ENCODE assay signal across 13 cellular contexts in genomic region chr2:156065912-156066311, GRCh38.
DNase-seq lines count a peak whose midpoint lies in the region; ATAC-seq, FAIRE-seq and TF ChIP-seq lines count a peak whose summit lies in the region.
"Had no signal": no experiment of that assay in that cellular context is flagged by ENCODE, and none has a peak within 500 bp of the region (broad histone marks: within the 10 kb centered on the region; RNA-seq: fewer than 3 reads in every experiment).

No MANE protein-coding gene starts in this region.

- TF ChIP-seq CTCF in GM12878 (IDR thresholded peaks at IDR 0.05 in 2 of 3, conservative IDR thresholded peaks at IDR 0.05 in 1 of 3; ENCODE audit: control insufficient read depth in 2 of 3, extremely low read depth in 1 of 3, insufficient read depth in 1 of 3, low read depth in 3 of 3, low read length in 3 of 3) (peak; percentile 17 to 35 (median 25); a peak in 4 of 6 replicates), osteocyte (IDR thresholded peaks at IDR 0.05) (peak; percentile 12)

- H4K20me1 ChIP-seq in Karpas-422 (ENCODE audit: insufficient read depth, low read depth, low read length) (no peaks in the 10 kb centered on the region), GM12878 (ENCODE audit: control insufficient read depth, insufficient read depth) (no peaks in the 10 kb centered on the region)

- no peaks in the 10 kb centered on the region for H3K4me1 Mint-ChIP-seq in activated CD4-positive, alpha-beta T cell treated with anti-CD3 and anti-CD28 coated beads for 36 hours
- H3K4me1 Mint-ChIP-seq in osteocyte (ENCODE audit: unreplicated experiment) = no peaks in the 10 kb centered on the region

- RAD21 ChIA-PET in GM12878 (lab: Charles Lee; ENCODE audit: unreplicated experiment) = no interaction called here

- WGBS in GM12878 (ENCODE audit: insufficient coverage, insufficient replicate concordance, low lambda C conversion rate, missing lambda C conversion rate) = 47% methylated on average over 4 of the region's 4 CpGs

- no peak overlapping the region for H3K27ac Mint-ChIP-seq in activated CD4-positive, alpha-beta T cell treated with anti-CD3 and anti-CD28 coated beads for 36 hours
- H3K27ac Mint-ChIP-seq in osteocyte (ENCODE audit: unreplicated experiment) = no peak overlapping the region

- peaks cover 26% of the 10 kb centered on the region for H3K9me3 ChIP-seq in Karpas-422 (ENCODE audit: low read length)
- no peaks in the 10 kb centered on the region for H3K9me3 ChIP-seq in GM12878 (replicated peaks; ENCODE audit: control insufficient read depth, insufficient read depth, low read length)
- H3K9me3 ChIP-seq: adrenal gland, left ventricle myocardium inferior had no signal

- CTCF ChIA-PET in activated CD4-positive, alpha-beta T cell treated with anti-CD3 and anti-CD28 coated beads for 36 hours (lab: Charles Lee) = no interaction called here
- CTCF ChIA-PET in GM12878 (lab: Yijun Ruan, JAX) = no interaction called here

- H3K36me3 ChIP-seq in Karpas-422 (ENCODE audit: insufficient read depth, low read length) (no peaks in the 10 kb centered on the region), GM12878 (ENCODE audit: control insufficient read depth in 2 of 2, insufficient read depth in 2 of 2, low read length in 1 of 2) (no peaks in the 10 kb centered on the region)
- H3K36me3 ChIP-seq: adrenal gland, left ventricle myocardium inferior had no signal

- H3K79me2 ChIP-seq in Karpas-422 (ENCODE audit: low read length) (no peaks in the 10 kb centered on the region), GM12878 (ENCODE audit: control insufficient read depth, insufficient read depth, low read length) (no peaks in the 10 kb centered on the region)

- FAIRE-seq in GM12878 (lab: Jason Lieb, UNC) = no peak

- intact Hi-C loops in activated CD4-positive, alpha-beta T cell treated with anti-CD3 and anti-CD28 coated beads for 36 hours (cut with DNase I, micrococcal nuclease) = loop anchor here in 1 of 2 experiments (2.0 to 10.0 kb wide), 2 partner anchors 523 to 691 kb away; no protein-coding TSS in a partner anchor
- intact Hi-C loops in GM12878 (cut with micrococcal nuclease; ENCODE audit: unreplicated experiment) = no loop called here

- TF ChIP-seq POLR2A in GM12878 (IDR thresholded peaks at IDR 0.05; ENCODE audit: low read depth, low read length) = no peak

- H3K4me2 ChIP-seq in Karpas-422 (ENCODE audit: low read depth, low read length, poor library complexity, severe bottlenecking) = no peak overlapping the region
- H3K4me2 ChIP-seq in GM12878 (ENCODE audit: control insufficient read depth, insufficient read depth) = no peak overlapping the region

- SMC1A ChIA-PET in GM12878 (lab: Charles Lee; ENCODE audit: uncharacterized antibody, unreplicated experiment) = no interaction called here

- H3K9ac ChIP-seq in Karpas-422 (ENCODE audit: low read length) (no peak overlapping the region), GM12878 (ENCODE audit: control insufficient read depth, insufficient read depth, low read length) (no peak overlapping the region)

- no peaks in the 10 kb centered on the region for H3K9me3 Mint-ChIP-seq in activated CD4-positive, alpha-beta T cell treated with anti-CD3 and anti-CD28 coated beads for 36 hours (ENCODE audit: low read depth)
- no peaks in the 10 kb centered on the region for H3K9me3 Mint-ChIP-seq in osteocyte (ENCODE audit: unreplicated experiment)

- in situ Hi-C loops in GM12878 (cut with MboI) = no loop called here

- H3K27me3 ChIP-seq in Karpas-422 (ENCODE audit: low read length) (no peaks in the 10 kb centered on the region), GM12878 (replicated peaks in 1 of 2; ENCODE audit: control insufficient read depth in 2 of 2, insufficient read depth in 2 of 2, low read length in 1 of 2) (no peaks in the 10 kb centered on the region)
- H3K27me3 ChIP-seq: adrenal gland had no signal

- no peaks in the 10 kb centered on the region for H3K4me1 ChIP-seq in Karpas-422 (ENCODE audit: low read length)
- H3K4me1 ChIP-seq in GM12878 (ENCODE audit: control insufficient read depth, insufficient read depth, low read length) = no peaks in the 10 kb centered on the region
- H3K4me1 ChIP-seq: adrenal gland, left ventricle myocardium inferior had no signal

- peak; percentile 43; the same call in 1 of the 2 replicates for TF ChIP-seq RAD21 in GM12878 (IDR thresholded peaks at IDR 0.05; ENCODE audit: insufficient read depth, low read depth, low read length)

- peak; percentile 10 for DNase-seq in activated CD4-positive, alpha-beta T cell treated with anti-CD3 and anti-CD28 coated beads for 36 hours
- no peak for DNase-seq in activated CD4-positive, alpha-beta T cell treated with anti-CD3 and anti-CD28 coated beads, Interleukin-2, amount 50 U/mL, for 4 hours
- DNase-seq in Karpas-422 (peak; percentile 52), GM12878 (ENCODE audit: low read depth, low spot score) (no peak), osteocyte (ENCODE audit: extremely low spot score, unreplicated experiment) (no peak), substantia nigra (lab: John Stamatoyannopoulos, UW) (no peak)
- DNase-seq: adrenal gland, dermis blood vessel endothelial cell, left ventricle myocardium inferior, NCI-H1048, T-helper 9 cell had no signal

- BruUV-seq in GM12878 (replicated peaks; lab: Mats Ljungman, UMichigan) = no TSS peak

- POLR2A ChIA-PET in activated CD4-positive, alpha-beta T cell treated with anti-CD3 and anti-CD28 coated beads for 36 hours (lab: Charles Lee) = no interaction called here
- POLR2A ChIA-PET in GM12878 (lab: Charles Lee) = no interaction called here

- H3K36me3 Mint-ChIP-seq in activated CD4-positive, alpha-beta T cell treated with anti-CD3 and anti-CD28 coated beads for 36 hours (ENCODE audit: low read depth) = no peaks in the 10 kb centered on the region
- no peaks in the 10 kb centered on the region for H3K36me3 Mint-ChIP-seq in osteocyte (ENCODE audit: unreplicated experiment)

- H2AFZ ChIP-seq in Karpas-422 (ENCODE audit: low read length) (no peak overlapping the region), GM12878 (ENCODE audit: control insufficient read depth, low read depth, low read length) (no peak overlapping the region)

- no peak for ATAC-seq in activated CD4-positive, alpha-beta T cell treated with anti-CD3 and anti-CD28 coated beads for 36 hours
- no peak for ATAC-seq in GM12878
- ATAC-seq in HG02852 (IDR thresholded peaks at IDR 0.05; ENCODE audit: unreplicated experiment) = no peak
- ATAC-seq in GM21786 (IDR thresholded peaks at IDR 0.05; ENCODE audit: unreplicated experiment) = no peak

- H3K27me3 Mint-ChIP-seq in activated CD4-positive, alpha-beta T cell treated with anti-CD3 and anti-CD28 coated beads for 36 hours = peaks cover 2% of the 10 kb centered on the region
- peaks cover 6% of the 10 kb centered on the region for H3K27me3 Mint-ChIP-seq in osteocyte (ENCODE audit: unreplicated experiment)

- no peak overlapping the region for H3K4me3 ChIP-seq in Karpas-422 (ENCODE audit: low read length)
- no peak overlapping the region for H3K4me3 ChIP-seq in GM12878
- H3K4me3 ChIP-seq: adrenal gland, left ventricle myocardium inferior had no signal

- H3K27ac ChIP-seq in Karpas-422 (ENCODE audit: low read length) (no peak overlapping the region), GM12878 (ENCODE audit: control insufficient read depth, insufficient read depth) (no peak overlapping the region), substantia nigra (ENCODE audit: low read depth, low read length, poor library complexity, severe bottlenecking) (no peak overlapping the region)
- H3K27ac ChIP-seq: adrenal gland, left ventricle myocardium inferior had no signal

- no peaks in the 10 kb centered on the region for H3K9me2 ChIP-seq in Karpas-422 (replicated peaks; ENCODE audit: insufficient read depth, low read length)

- no peak overlapping the region for H3K4me3 Mint-ChIP-seq in activated CD4-positive, alpha-beta T cell treated with anti-CD3 and anti-CD28 coated beads for 36 hours
- no peak overlapping the region for H3K4me3 Mint-ChIP-seq in osteocyte (ENCODE audit: unreplicated experiment)

- TF ChIP-seq EP300 in GM12878 (IDR thresholded peaks at IDR 0.05; ENCODE audit: borderline replicate concordance in 1 of 2, control insufficient read depth in 1 of 2, low read depth in 2 of 2, low read length in 2 of 2) = no peak

TF ChIP-seq in GM12878, 131 proteins besides CTCF, POLR2A, EP300 and RAD21:
- no peak for TF ChIP-seq BHLHE40 (IDR thresholded peaks at IDR 0.05; ENCODE audit: borderline replicate concordance in 1 of 2, low read depth in 2 of 2, low read length in 1 of 2)
- TF ChIP-seq SMC3 (IDR thresholded peaks at IDR 0.05; ENCODE audit: borderline replicate concordance, low read length) = peak; percentile 31; the same call in 1 of the 2 replicates
TF ChIP-seq in GM12878: peak in this region for 1.

Comparison
In these comparisons a context has a peak if more than half of its experiments do, and no peak if none do; other contexts are left out.
1. DNase-seq: peak in activated CD4-positive, alpha-beta T cell treated with anti-CD3 and anti-CD28 coated beads for 36 hours (single experiment) and Karpas-422 (single experiment); none in activated CD4-positive, alpha-beta T cell treated with anti-CD3 and anti-CD28 coated beads, Interleukin-2, amount 50 U/mL, for 4 hours (0 of 2), GM12878 (single experiment), osteocyte (single experiment) and substantia nigra (0 of 49).